ENCODE assay signal across 8 cellular contexts in genomic region chr1:59759156-59759925, GRCh38. TPM values are rescaled to one million over a fixed set of nuclear protein-coding genes. Genes with fewer than 3 reads are reported as not detected.
DNase-seq lines count a peak whose midpoint lies in the region; FAIRE-seq lines count a peak whose summit lies in the region.

No MANE protein-coding gene starts in this region.

- no peaks in the 10 kb centered on the region for H3K9me3 ChIP-seq in MG63

- H3K27me3 ChIP-seq in MG63, result no peaks in the 10 kb centered on the region

- H3K36me3 ChIP-seq in MG63, result no peaks in the 10 kb centered on the region

- H3K4me3 ChIP-seq in MG63, result no peak overlapping the region

- peak; percentile 30 for FAIRE-seq in frontal cortex (lab: Jason Lieb, UNC)

- DNase-seq in GF-D8 (lab: John Stamatoyannopoulos, UW), result peak; percentile 42
- DNase-seq in HCEC 1CT, result peak; percentile 82
- DNase-seq in MG63, result peak; percentile 68
- DNase-seq in SIG-M5 (lab: John Stamatoyannopoulos, UW), result peak; percentile 34
- DNase-seq in activated gamma-delta T cell treated with anti-CD3 and anti-CD28 coated beads, Interleukin-2, amount 50 U/mL, for 16 hours (ENCODE audit: low read depth), result peak; percentile 41
- DNase-seq in frontal cortex (ENCODE audit: low spot score in 2 of 2), result peak; percentile 39 to 79
- peak; percentile 72 for DNase-seq in occipital lobe (lab: John Stamatoyannopoulos, UW)
- DNase-seq in superior temporal gyrus (ENCODE audit: extremely low spot score), result peak; percentile 93

RNA-seq across cellular contexts. Expression of gene HOOK1, which starts 55.4 kb away (rescaled TPM):
- 0.30 and 0.49 TPM in 2 replicates for total RNA-seq in MG63 (2014; rRNA removed; shearing (Covaris generic); ENCODE audit: low replicate concordance)
- 13.9 TPM for total RNA-seq in frontal cortex
- total RNA-seq in occipital lobe, result 16.8 TPM

Comparison
In these comparisons a context has a peak if more than half of its experiments do, and no peak if none do; other contexts are left out.
1. DNase-seq: peak in every context shown above with its lines; median percentile 93 in superior temporal gyrus; 82 in HCEC 1CT; 72 in occipital lobe; 68 in MG63; 59 in frontal cortex; 42 in GF-D8; 41 in activated gamma-delta T cell treated with anti-CD3 and anti-CD28 coated beads, Interleukin-2, amount 50 U/mL, for 16 hours; 34 in SIG-M5.